ENCODE assay signal across 18 cellular contexts in genomic region chr4:31538877-31539276, GRCh38.
A peak's percentile ranks its signal among the peaks of the same experiment; 100 is the strongest.
DNase-seq lines count a peak whose midpoint lies in the region; ATAC-seq and TF ChIP-seq lines count a peak whose summit lies in the region.
"Had no signal": no experiment of that assay in that cellular context is flagged by ENCODE, and none has a peak within 500 bp of the region (broad histone marks: within the 10 kb centered on the region; RNA-seq: fewer than 3 reads in every experiment).

No MANE protein-coding gene starts in this region.

- no peaks in the 10 kb centered on the region for H3F3A ChIP-seq in GM23338 (replicated peaks; ENCODE audit: low read depth)
- H3F3A ChIP-seq in neural progenitor cell (ENCODE audit: low read depth), result no peaks in the 10 kb centered on the region

- peak overlapping the region; percentile 47; the same call in 1 of the 2 replicates for H3K27ac Mint-ChIP-seq in GM23338
- H3K27ac Mint-ChIP-seq in endodermal cell, result no peak overlapping the region
- no peak overlapping the region for H3K27ac Mint-ChIP-seq in neural progenitor cell
- H3K27ac Mint-ChIP-seq: CD4-positive, CD25-positive, alpha-beta regulatory T cell had no signal

- H3K9ac ChIP-seq in endodermal cell (ENCODE audit: extremely low read depth, low read length, poor library complexity, severe bottlenecking), result no peak overlapping the region
- no peak overlapping the region for H3K9ac ChIP-seq in neural progenitor cell

- H3K9me2 ChIP-seq in GM23338 (ENCODE audit: insufficient read depth), result no peaks in the 10 kb centered on the region

- peaks cover 5% of the 10 kb centered on the region; the same call in 1 of the 2 replicates for H3K4me1 ChIP-seq in GM23338 (ENCODE audit: insufficient read depth)
- no peaks in the 10 kb centered on the region for H3K4me1 ChIP-seq in endodermal cell (ENCODE audit: control insufficient read depth, insufficient read depth, low read length)
- no peaks in the 10 kb centered on the region for H3K4me1 ChIP-seq in neural progenitor cell
- H3K4me1 ChIP-seq: A549, SJSA1 had no signal

- in situ Hi-C loops in KBM-7 (cut with MboI; ENCODE audit: low pct_unique_long_range_greater_than_20kb, low sequenced_read_pairs), result no loop called here

- H3K27ac ChIP-seq in GM23338 (ENCODE audit: low read depth) (no peak overlapping the region), endodermal cell (ENCODE audit: low read depth, low read length) (no peak overlapping the region), neural progenitor cell (no peak overlapping the region)
- H3K27ac ChIP-seq: A549, SJSA1 had no signal

- DNase-seq in GM23338 (ENCODE audit: low spot score), result peak; percentile 25
- peak; percentile 9 for DNase-seq in NB4 (ENCODE audit: low read depth)
- DNase-seq in endodermal cell, result peak; percentile 47
- no peak for DNase-seq in neural progenitor cell (ENCODE audit: low spot score)
- DNase-seq in KBM-7, result no peak
- no peak for DNase-seq in foreskin fibroblast
- DNase-seq in stimulated activated naive CD8-positive, alpha-beta T cell treated with anti-CD3 and anti-CD28 coated beads, Interleukin-15, Interleukin-2, amounts not matched to agents 100 U/mL and 50 U/mL, for 24 hours, result no peak
- DNase-seq in superior temporal gyrus (ENCODE audit: extremely low spot score), result no peak
- DNase-seq: CD4-positive, CD25-positive, alpha-beta regulatory T cell; DMS79; KG1; NCI-H1694; NCI-H2081; NCI-H2171 treated with DMSO at 0.1 percent for 48 hours; NCI-H524 treated with DMSO at 0.1 percent for 48 hours; OCI-M1 had no signal

- H3K79me2 ChIP-seq in GM23338 (replicated peaks; ENCODE audit: insufficient read depth) (no peaks in the 10 kb centered on the region), neural progenitor cell (ENCODE audit: low read depth) (no peaks in the 10 kb centered on the region)

- H3K9me3 ChIP-seq in endodermal cell (ENCODE audit: control insufficient read depth, low read length), result no peaks in the 10 kb centered on the region
- no peaks in the 10 kb centered on the region for H3K9me3 ChIP-seq in neural progenitor cell (ENCODE audit: low read depth)
- H3K9me3 ChIP-seq: A549, SJSA1 had no signal

- H3K27me3 Mint-ChIP-seq in GM23338 (ENCODE audit: insufficient read depth, low read depth, poor library complexity) (no peaks in the 10 kb centered on the region), endodermal cell (ENCODE audit: insufficient read depth) (no peaks in the 10 kb centered on the region), neural progenitor cell (ENCODE audit: insufficient read depth, low read depth) (no peaks in the 10 kb centered on the region)
- H3K27me3 Mint-ChIP-seq: CD4-positive, CD25-positive, alpha-beta regulatory T cell had no signal

- H3K9me3 Mint-ChIP-seq in GM23338 (peaks cover 8% of the 10 kb centered on the region; the same call in 1 of the 3 replicates), endodermal cell (no peaks in the 10 kb centered on the region), neural progenitor cell (no peaks in the 10 kb centered on the region)

- H3K4me1 Mint-ChIP-seq in GM23338, result peaks cover 7% of the 10 kb centered on the region
- H3K4me1 Mint-ChIP-seq in endodermal cell, result no peaks in the 10 kb centered on the region
- peaks cover 3% of the 10 kb centered on the region for H3K4me1 Mint-ChIP-seq in neural progenitor cell
- H3K4me1 Mint-ChIP-seq: CD4-positive, CD25-positive, alpha-beta regulatory T cell had no signal

- H2AFZ ChIP-seq in GM23338 (peak overlapping the region; percentile 20; the same call in 1 of the 2 replicates), neural progenitor cell (replicated peaks) (no peak overlapping the region)

- H3K4me3 ChIP-seq in GM23338, result no peak overlapping the region
- H3K4me3 ChIP-seq in NB4 (ENCODE audit: low read depth, low read length), result no peak overlapping the region
- H3K4me3 ChIP-seq in endodermal cell (ENCODE audit: low read length), result no peak overlapping the region
- no peak overlapping the region for H3K4me3 ChIP-seq in neural progenitor cell
- no peak overlapping the region for H3K4me3 ChIP-seq in foreskin fibroblast (ENCODE audit: low read depth in 1 of 2, low read length in 2 of 2)
- H3K4me3 ChIP-seq: A549, SJSA1 had no signal

- H3K4me2 ChIP-seq in GM23338, result no peak overlapping the region
- no peak overlapping the region for H3K4me2 ChIP-seq in neural progenitor cell
- H3K4me2 ChIP-seq: A549 had no signal

- peaks cover 5% of the 10 kb centered on the region; the same call in 2 of the 3 replicates for H3K36me3 Mint-ChIP-seq in GM23338 (ENCODE audit: low read depth)
- H3K36me3 Mint-ChIP-seq in endodermal cell (ENCODE audit: low read depth), result no peaks in the 10 kb centered on the region
- H3K36me3 Mint-ChIP-seq in neural progenitor cell, result no peaks in the 10 kb centered on the region
- H3K36me3 Mint-ChIP-seq: CD4-positive, CD25-positive, alpha-beta regulatory T cell had no signal

- no peak overlapping the region for H3K4me3 Mint-ChIP-seq in GM23338
- no peak overlapping the region for H3K4me3 Mint-ChIP-seq in endodermal cell
- H3K4me3 Mint-ChIP-seq in neural progenitor cell, result no peak overlapping the region
- H3K4me3 Mint-ChIP-seq: CD4-positive, CD25-positive, alpha-beta regulatory T cell had no signal

- H3K36me3 ChIP-seq in GM23338 (ENCODE audit: insufficient read depth) (no peaks in the 10 kb centered on the region), endodermal cell (ENCODE audit: control insufficient read depth, insufficient read depth, low read length) (no peaks in the 10 kb centered on the region), neural progenitor cell (no peaks in the 10 kb centered on the region)
- H3K36me3 ChIP-seq: SJSA1 had no signal

- no peak for TF ChIP-seq POLR2A in NB4 (IDR thresholded peaks at IDR 0.05; ENCODE audit: extremely low read depth, insufficient read length)

- peak; percentile 42; the same call in 2 of the 3 replicates for ATAC-seq in GM23338
- ATAC-seq in stimulated activated naive CD8-positive, alpha-beta T cell treated with anti-CD3 and anti-CD28 coated beads, Interleukin-15, Interleukin-2, amounts not matched to agents 100 U/mL and 50 U/mL, for 24 hours, result no peak
- ATAC-seq: A549 had no signal

- H3K27me3 ChIP-seq in GM23338 (ENCODE audit: insufficient read depth) (no peaks in the 10 kb centered on the region), endodermal cell (ENCODE audit: control insufficient read depth, insufficient read depth, low read length, poor library complexity, severe bottlenecking) (no peaks in the 10 kb centered on the region), neural progenitor cell (no peaks in the 10 kb centered on the region)
- H3K27me3 ChIP-seq: SJSA1 had no signal

- no peaks in the 10 kb centered on the region for H4K20me1 ChIP-seq in GM23338 (replicated peaks; ENCODE audit: insufficient read depth)
- H4K20me1 ChIP-seq in neural progenitor cell (ENCODE audit: low read depth), result no peaks in the 10 kb centered on the region

- peak; percentile 32 to 46 for TF ChIP-seq CTCF in GM23338 (conservative IDR thresholded peaks at IDR 0.05; ENCODE audit: low read depth in 2 of 2)
- no peak for TF ChIP-seq CTCF in NB4 (IDR thresholded peaks at IDR 0.05; ENCODE audit: low read depth, low read length)
- peak; percentile 40 for TF ChIP-seq CTCF in endodermal cell (conservative IDR thresholded peaks at IDR 0.05)
- TF ChIP-seq CTCF in neural progenitor cell (IDR thresholded peaks at IDR 0.05), result peak; percentile 14
- no peak for TF ChIP-seq CTCF in foreskin fibroblast (IDR thresholded peaks at IDR 0.05; ENCODE audit: low read depth, low read length)

TF ChIP-seq in GM23338, 12 proteins besides CTCF, POLR2A, EP300 and RAD21 (continues in another document):
- no peak for TF ChIP-seq STAT1 (IDR thresholded peaks at IDR 0.05; ENCODE audit: unreplicated experiment)

Comparison
In these comparisons a context has a peak if more than half of its experiments do, and no peak if none do; other contexts are left out.
1. DNase-seq: peak in GM23338 (single experiment), NB4 (single experiment) and endodermal cell (single experiment); none in neural progenitor cell (single experiment), KBM-7 (single experiment), foreskin fibroblast (0 of 2), stimulated activated naive CD8-positive, alpha-beta T cell treated with anti-CD3 and anti-CD28 coated beads, Interleukin-15, Interleukin-2, amounts not matched to agents 100 U/mL and 50 U/mL, for 24 hours (single experiment) and superior temporal gyrus (single experiment).
2. CTCF ChIP-seq: peak in GM23338 (2 of 2), endodermal cell (single experiment) and neural progenitor cell (single experiment); none in NB4 (single experiment) and foreskin fibroblast (single experiment).